8 cellular contexts compared by ENCODE assay signal in the genomic region with DNA sequence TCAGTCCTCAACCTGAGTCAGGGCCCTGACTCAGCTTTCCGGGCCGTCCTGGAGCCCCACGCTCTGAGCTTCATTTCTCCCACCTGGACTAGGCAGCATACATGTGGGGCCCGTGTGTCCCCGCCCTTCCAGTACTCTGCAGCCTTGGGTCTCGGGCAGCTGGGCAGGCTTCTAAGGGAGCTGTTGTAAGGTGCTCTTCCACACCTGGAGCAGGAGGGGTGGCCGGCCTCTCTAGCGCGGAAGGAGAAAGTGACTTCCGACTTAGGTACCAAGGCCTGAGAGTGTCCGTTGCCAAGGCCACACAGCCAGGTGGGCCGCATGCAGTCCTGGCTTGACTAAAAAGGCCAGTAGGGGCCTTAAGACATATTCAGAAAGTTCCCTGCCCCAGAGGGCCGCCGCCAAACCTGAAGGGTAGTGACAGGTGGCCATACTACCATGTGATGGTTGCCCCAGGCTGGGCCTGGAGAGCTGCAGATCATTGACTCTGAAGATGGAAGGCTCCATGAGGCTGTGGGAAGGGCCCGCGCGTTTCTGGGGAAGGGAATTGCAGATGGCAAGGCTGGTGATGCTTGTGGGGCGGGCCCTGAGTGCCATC. TPM values are rescaled to one million over a fixed set of nuclear protein-coding genes. Genes with fewer than 3 reads are reported as not detected.
DNase-seq lines count a peak whose midpoint lies in the region; ATAC-seq, FAIRE-seq and TF ChIP-seq lines count a peak whose summit lies in the region.

No MANE protein-coding gene starts in this region.

- H3K23ac ChIP-seq in H1 (ENCODE audit: insufficient read length), result no peak overlapping the region

- H3K9me3 Mint-ChIP-seq in activated T-cell treated with anti-CD3 and anti-CD28 coated beads, Interleukin-2, amount 50 U/mL, for 4 hours, result no peaks in the 10 kb centered on the region

- WGBS in HUES64, result 66% methylated on average over 18 of the region's 18 CpGs
- 69% methylated on average over 18 of the region's 18 CpGs; no CpG with 5 or more reads in 1 of the 2 experiments for WGBS in H1 (ENCODE audit: extremely low coverage in 1 of 2, insufficient coverage in 1 of 2, insufficient read length in 1 of 2, insufficient replicate concordance in 2 of 2, low coverage in 1 of 2, low lambda C conversion rate in 2 of 2, missing lambda C conversion rate in 1 of 2), 2 experiments

- H3K4me1 ChIP-seq in HUES64 (ENCODE audit: insufficient read depth, low read length) (peaks cover 22% of the 10 kb centered on the region), H1 (replicated peaks in 1 of 4; ENCODE audit: control insufficient read depth in 3 of 4, insufficient read depth in 4 of 4, low read length in 3 of 4) (peaks cover 0 to 23% (median 18%) of the 10 kb centered on the region in 4 experiments; a peak in 6 of 7 replicates), skeletal muscle satellite cell (ENCODE audit: control insufficient read depth, insufficient read depth, low read length) (peaks cover 46% of the 10 kb centered on the region)

- TF ChIP-seq EP300 in H1 (IDR thresholded peaks at IDR 0.05; ENCODE audit: borderline replicate concordance in 1 of 2, low read depth in 2 of 2, low read length in 2 of 2), result no peak

- H3K4ac ChIP-seq in H1 (replicated peaks; ENCODE audit: insufficient read length, low read depth, low read length), result no peak overlapping the region

- H2BK15ac ChIP-seq in H1 (ENCODE audit: low read length), result no peak overlapping the region

- H3K27ac ChIP-seq in HUES64 (ENCODE audit: low read depth, low read length) (peak overlapping the region; percentile 47; the same call in 1 of the 2 replicates), H1 (ENCODE audit: low read depth, low read length) (no peak overlapping the region)

- peak overlapping the region; percentile 29; the same call in 1 of the 2 replicates for H4K8ac ChIP-seq in H1 (ENCODE audit: extremely low read depth, insufficient read depth, low read length)

- TF ChIP-seq POLR2A in H1 (IDR thresholded peaks at IDR 0.05; ENCODE audit: control extremely low read depth in 1 of 2, low read depth in 2 of 2, low read length in 2 of 2), result no peak

- TF ChIP-seq RAD21 in H1 (IDR thresholded peaks at IDR 0.05 in 1 of 2, conservative IDR thresholded peaks at IDR 0.05 in 1 of 2; ENCODE audit: low read depth in 2 of 2, low read length in 2 of 2), result no peak

- ATAC-seq in activated T-cell treated with anti-CD3 and anti-CD28 coated beads, Interleukin-2, amount 50 U/mL, for 4 hours, result peak; percentile 10 to 21

- no peak overlapping the region; the same call in 1 of the 2 replicates for H3K18ac ChIP-seq in H1 (ENCODE audit: extremely low read depth, low read length)

- H4K91ac ChIP-seq in H1 (replicated peaks; ENCODE audit: insufficient read length, low read length), result no peak overlapping the region

- H3K36me3 ChIP-seq in HUES64 (ENCODE audit: insufficient read depth, low read length), result peaks cover 35% of the 10 kb centered on the region
- H3K36me3 ChIP-seq in H1 (ENCODE audit: control insufficient read depth in 2 of 4, insufficient read depth in 4 of 4, low read length in 3 of 4), result peaks cover 15 to 24% (median 18%) of the 10 kb centered on the region in 4 experiments; a peak in 7 of 8 replicates
- H3K36me3 ChIP-seq in skeletal muscle satellite cell (ENCODE audit: insufficient read depth, low read length), result peaks cover 47% of the 10 kb centered on the region

- no peak for DNase-seq in activated T-cell treated with anti-CD3 and anti-CD28 coated beads, Interleukin-2, amount 50 U/mL, for 4 hours
- DNase-seq in activated T-cell treated with anti-CD3 and anti-CD28 coated beads, Interleukin-2, amount 50 U/mL, for 48 hours, result no peak
- DNase-seq in H1 (ENCODE audit: low read depth in 1 of 2, low spot score in 2 of 2), result no peak
- no peak for DNase-seq in SKM-1 (lab: John Stamatoyannopoulos, UW; ENCODE audit: unreplicated experiment)
- DNase-seq in frontal cortex (ENCODE audit: low spot score in 2 of 2), result no peak
- DNase-seq in DMS 273 treated with DMSO at 0.1 percent for 48 hours (lab: John Stamatoyannopoulos, UW), result no peak

- no peak overlapping the region for H4K5ac ChIP-seq in H1 (ENCODE audit: insufficient read length, low read depth, low read length)

- H3K4me3 Mint-ChIP-seq in activated T-cell treated with anti-CD3 and anti-CD28 coated beads, Interleukin-2, amount 50 U/mL, for 4 hours, result peak overlapping the region; percentile 53

- H3K4me1 Mint-ChIP-seq in activated T-cell treated with anti-CD3 and anti-CD28 coated beads, Interleukin-2, amount 50 U/mL, for 4 hours (ENCODE audit: low read depth), result peaks cover 5% of the 10 kb centered on the region

- POLR2A ChIA-PET in H1 (lab: Charles Lee; ENCODE audit: partially characterized antibody), result interaction anchor here (0.6 to 4.3 kb wide), 22 partner anchors 9 to 71 kb away, joined by 3 to 35 read pairs (median 4); partner anchors contain the start of genes GNAI2, HYAL2, IFRD2 and LSMEM2

- 0 out of 2 replicates have a peak overlapping the region, but pooled peaks have one; percentile 2 for H3K4me3 ChIP-seq in HUES64 (ENCODE audit: low read length)
- peak overlapping the region in 1 of 4 experiments; percentile 60; a peak in 2 of 8 replicates for H3K4me3 ChIP-seq in H1 (ENCODE audit: extremely low read depth in 1 of 4, insufficient read depth in 2 of 4, low read depth in 3 of 4, low read length in 4 of 4)
- peak overlapping the region; percentile 42 for H3K4me3 ChIP-seq in skeletal muscle satellite cell (ENCODE audit: low read length)

- FAIRE-seq in H1 (lab: Jason Lieb, UNC) (no peak), frontal cortex (lab: Jason Lieb, UNC) (no peak)

- H2BK120ac ChIP-seq in H1 (replicated peaks; ENCODE audit: low read depth, low read length), result no peak overlapping the region

- H3K27me3 Mint-ChIP-seq in activated T-cell treated with anti-CD3 and anti-CD28 coated beads, Interleukin-2, amount 50 U/mL, for 4 hours (ENCODE audit: low read depth), result no peaks in the 10 kb centered on the region

- no peak overlapping the region for H2BK5ac ChIP-seq in H1 (ENCODE audit: low read depth, low read length)

- H3K27me3 ChIP-seq in HUES64 (ENCODE audit: insufficient read depth, low read length) (no peaks in the 10 kb centered on the region), H1 (replicated peaks in 1 of 4; ENCODE audit: control insufficient read depth in 3 of 4, extremely low read depth in 1 of 4, insufficient read depth in 3 of 4, low read length in 3 of 4) (no peaks in the 10 kb centered on the region), skeletal muscle satellite cell (ENCODE audit: control insufficient read depth, insufficient read depth, low read length) (no peaks in the 10 kb centered on the region)

- H2BK12ac ChIP-seq in H1 (ENCODE audit: low read depth, low read length), result no peak overlapping the region

- H3K9me3 ChIP-seq in HUES64 (ENCODE audit: insufficient read depth, low read depth, low read length) (no peaks in the 10 kb centered on the region), H1 (ENCODE audit: insufficient read depth in 2 of 2, low read depth in 1 of 2, low read length in 1 of 2) (no peaks in the 10 kb centered on the region), skeletal muscle satellite cell (replicated peaks; ENCODE audit: low read length) (no peaks in the 10 kb centered on the region)

- H4K20me1 ChIP-seq in H1 (replicated peaks in 1 of 2; ENCODE audit: control insufficient read depth in 1 of 2, insufficient read depth in 2 of 2, low read length in 2 of 2), result peaks cover 2 to 7% of the 10 kb centered on the region in 2 experiments

- H3K79me1 ChIP-seq in H1 (ENCODE audit: low read depth, low read length), result no peaks in the 10 kb centered on the region

- H2AFZ ChIP-seq in H1 (ENCODE audit: low read length), result no peak overlapping the region

- H3K23me2 ChIP-seq in H1 (ENCODE audit: low read depth, low read length), result peaks cover 2% of the 10 kb centered on the region; the same call in 1 of the 2 replicates

- H3K9ac ChIP-seq in HUES64 (ENCODE audit: low read depth, low read length) (no peak overlapping the region), H1 (replicated peaks in 1 of 4; ENCODE audit: extremely low read depth in 1 of 4, low read depth in 3 of 4, low read length in 3 of 4) (no peak overlapping the region), skeletal muscle satellite cell (ENCODE audit: low read depth, low read length) (peak overlapping the region; percentile 90)

- H2AK5ac ChIP-seq in H1 (ENCODE audit: low read depth, low read length), result no peak overlapping the region

- H3K4me2 ChIP-seq in H1 (ENCODE audit: insufficient read depth in 1 of 2, low read depth in 2 of 2, low read length in 2 of 2) (peak overlapping the region; percentile 40 to 73; a peak in 3 of 4 replicates), skeletal muscle satellite cell (ENCODE audit: low read length) (peak overlapping the region; percentile 67)

- H3K79me2 ChIP-seq in H1 (ENCODE audit: control insufficient read depth in 1 of 2, insufficient read depth in 2 of 2, low read length in 2 of 2), result no peaks in the 10 kb centered on the region

- H3K56ac ChIP-seq in H1 (replicated peaks; ENCODE audit: insufficient read length, low read depth, low read length), result no peak overlapping the region

- peaks cover 8% of the 10 kb centered on the region for H3K36me3 Mint-ChIP-seq in activated T-cell treated with anti-CD3 and anti-CD28 coated beads, Interleukin-2, amount 50 U/mL, for 4 hours (ENCODE audit: insufficient read depth)

- H2BK20ac ChIP-seq in H1 (ENCODE audit: low read length), result no peak overlapping the region

- no peak overlapping the region for H3K14ac ChIP-seq in H1 (ENCODE audit: insufficient read length)

- TF ChIP-seq CTCF in H1 (IDR thresholded peaks at IDR 0.05; ENCODE audit: control extremely low read depth in 1 of 3, insufficient read depth in 1 of 3, low read depth in 1 of 3, low read length in 3 of 3), result no peak

- CTCF ChIA-PET in H1 (lab: Charles Lee; ENCODE audit: partially characterized antibody), result interaction anchor here (0.9 to 53.5 kb wide), 11 partner anchors 10 to 142 kb away, joined by 3 to 2149 read pairs (median 13); partner anchors contain the start of genes GNAI2, GNAT1, IFRD2 and LSMEM2

RNA-seq across cellular contexts. Expression of gene SEMA3B, which starts 9.4 kb away (rescaled TPM):
- under 1 TPM; 0.35 to 0.55 (median 0.52) TPM for total RNA-seq in activated T-cell treated with anti-CD3 and anti-CD28 coated beads, Interleukin-2, amount 50 U/mL, for 4 hours
- 2.8 TPM for polyA plus RNA-seq in HUES64 (2013, experiment 1 of 2)
- 3.6 TPM for polyA plus RNA-seq in HUES64 (2013, experiment 2 of 2)
- total RNA-seq in H1 (2021; fragmentation: NEBNext Ultra II Directional; extraction: Animal tissue kit (Norgen Biotek cat#: 25700)), result 4.7 and 4.8 TPM in 2 replicates
- polyA plus RNA-seq in H1 (2011; rRNA removed), result 3.0 and 7.1 TPM in 2 replicates
- 7.4 TPM for polyA plus RNA-seq in H1 (2011; cell fraction: cytosol; rRNA removed)
- polyA plus RNA-seq in H1 (2011; cell fraction: nucleus; rRNA removed), result 37.5 TPM
- 3.1 to 6.7 TPM (median 5.4 TPM) in 4 replicates for polyA plus RNA-seq in H1 (2012, experiment 1 of 2)
- polyA plus RNA-seq in H1 (2012, experiment 2 of 2), result 2.1 TPM
- 2.4 TPM for polyA plus RNA-seq in H1 (2013, experiment 1 of 2)
- polyA plus RNA-seq in H1 (2013, experiment 2 of 2), result 2.4 TPM
- 1.2 and 1.4 TPM in 2 replicates for polyA minus RNA-seq in H1 (2011; rRNA and poly(A)+ RNA removed)
- 9.0 TPM for polyA minus RNA-seq in H1 (2011; cell fraction: cytosol; rRNA and poly(A)+ RNA removed)
- 6.6 TPM for polyA minus RNA-seq in H1 (2011; cell fraction: nucleus; rRNA and poly(A)+ RNA removed)
- total RNA-seq in skeletal muscle satellite cell (2012; rRNA removed), result 0.51 and 1.5 TPM in 2 replicates
- total RNA-seq in frontal cortex, result 2.4 TPM

RNA-seq across cellular contexts. Expression of gene LSMEM2, which starts 19.4 kb away (rescaled TPM):
- under 1 TPM in 1 of 3 donors, not detected in 2; 0.13 TPM for total RNA-seq in activated T-cell treated with anti-CD3 and anti-CD28 coated beads, Interleukin-2, amount 50 U/mL, for 4 hours
- polyA plus RNA-seq in HUES64 (2013, experiment 1 of 2), result not detected
- polyA plus RNA-seq in HUES64 (2013, experiment 2 of 2), result 0.19 TPM
- 0.57 and 0.58 TPM in 2 replicates for total RNA-seq in H1 (2021; fragmentation: NEBNext Ultra II Directional; extraction: Animal tissue kit (Norgen Biotek cat#: 25700))
- 0.68 and 0.94 TPM in 2 replicates for polyA plus RNA-seq in H1 (2011; rRNA removed)
- polyA plus RNA-seq in H1 (2011; cell fraction: cytosol; rRNA removed), result 0.74 TPM
- polyA plus RNA-seq in H1 (2011; cell fraction: nucleus; rRNA removed), result 1.1 TPM
- 0.37 to 0.74 TPM (median 0.57 TPM) in 4 replicates for polyA plus RNA-seq in H1 (2012, experiment 1 of 2)
- polyA plus RNA-seq in H1 (2012, experiment 2 of 2), result 0.38 TPM
- polyA plus RNA-seq in H1 (2013, experiment 1 of 2), result 0.20 TPM
- 0.15 TPM for polyA plus RNA-seq in H1 (2013, experiment 2 of 2)
- polyA minus RNA-seq in H1 (2011; rRNA and poly(A)+ RNA removed), result 0.63 and 0.69 TPM in 2 replicates
- polyA minus RNA-seq in H1 (2011; cell fraction: cytosol; rRNA and poly(A)+ RNA removed), result not detected
- polyA minus RNA-seq in H1 (2011; cell fraction: nucleus; rRNA and poly(A)+ RNA removed), result not detected
- total RNA-seq in skeletal muscle satellite cell (2012; rRNA removed), result 0.87 TPM in 1 of 2 replicates, not detected in the other
- 0.82 TPM for total RNA-seq in frontal cortex

RNA-seq across cellular contexts. Expression of gene GNAI2, which starts 23.5 kb away (rescaled TPM):
- 100 to 1,000 TPM; 160 to 175 (median 172) TPM for total RNA-seq in activated T-cell treated with anti-CD3 and anti-CD28 coated beads, Interleukin-2, amount 50 U/mL, for 4 hours
- polyA plus RNA-seq in HUES64 (2013, experiment 1 of 2), result 197 TPM
- polyA plus RNA-seq in HUES64 (2013, experiment 2 of 2), result 225 TPM
- 168 and 169 TPM in 2 replicates for total RNA-seq in H1 (2021; fragmentation: NEBNext Ultra II Directional; extraction: Animal tissue kit (Norgen Biotek cat#: 25700))
- polyA plus RNA-seq in H1 (2011; rRNA removed), result 516 and 539 TPM in 2 replicates
- polyA plus RNA-seq in H1 (2011; cell fraction: cytosol; rRNA removed), result 378 TPM
- polyA plus RNA-seq in H1 (2011; cell fraction: nucleus; rRNA removed), result 319 TPM
- polyA plus RNA-seq in H1 (2012, experiment 1 of 2), result 135 to 260 TPM (median 228 TPM) in 4 replicates
- 195 TPM for polyA plus RNA-seq in H1 (2012, experiment 2 of 2)
- 215 TPM for polyA plus RNA-seq in H1 (2013, experiment 1 of 2)
- polyA plus RNA-seq in H1 (2013, experiment 2 of 2), result 242 TPM
- 310 and 337 TPM in 2 replicates for polyA minus RNA-seq in H1 (2011; rRNA and poly(A)+ RNA removed)
- 106 TPM for polyA minus RNA-seq in H1 (2011; cell fraction: cytosol; rRNA and poly(A)+ RNA removed)
- 98.5 TPM for polyA minus RNA-seq in H1 (2011; cell fraction: nucleus; rRNA and poly(A)+ RNA removed)
- 223 and 229 TPM in 2 replicates for total RNA-seq in skeletal muscle satellite cell (2012; rRNA removed)
- total RNA-seq in frontal cortex, result 97.0 TPM

RNA-seq across cellular contexts. Expression of gene IFRD2, which starts 32.7 kb away (rescaled TPM):
- 100 to 1,000 TPM; 339 to 366 (median 341) TPM for total RNA-seq in activated T-cell treated with anti-CD3 and anti-CD28 coated beads, Interleukin-2, amount 50 U/mL, for 4 hours
- polyA plus RNA-seq in HUES64 (2013, experiment 1 of 2), result 67.8 TPM
- polyA plus RNA-seq in HUES64 (2013, experiment 2 of 2), result 54.2 TPM
- 88.8 and 97.8 TPM in 2 replicates for total RNA-seq in H1 (2021; fragmentation: NEBNext Ultra II Directional; extraction: Animal tissue kit (Norgen Biotek cat#: 25700))
- 76.7 and 123 TPM in 2 replicates for polyA plus RNA-seq in H1 (2011; rRNA removed)
- polyA plus RNA-seq in H1 (2011; cell fraction: cytosol; rRNA removed), result 76.7 TPM
- 310 TPM for polyA plus RNA-seq in H1 (2011; cell fraction: nucleus; rRNA removed)
- 72.6 to 93.2 TPM (median 89.6 TPM) in 4 replicates for polyA plus RNA-seq in H1 (2012, experiment 1 of 2)
- polyA plus RNA-seq in H1 (2012, experiment 2 of 2), result 133 TPM
- 61.4 TPM for polyA plus RNA-seq in H1 (2013, experiment 1 of 2)
- 54.6 TPM for polyA plus RNA-seq in H1 (2013, experiment 2 of 2)
- 47.8 and 50.1 TPM in 2 replicates for polyA minus RNA-seq in H1 (2011; rRNA and poly(A)+ RNA removed)
- 33.3 TPM for polyA minus RNA-seq in H1 (2011; cell fraction: cytosol; rRNA and poly(A)+ RNA removed)
- polyA minus RNA-seq in H1 (2011; cell fraction: nucleus; rRNA and poly(A)+ RNA removed), result 86.7 TPM
- 135 and 160 TPM in 2 replicates for total RNA-seq in skeletal muscle satellite cell (2012; rRNA removed)
- total RNA-seq in frontal cortex, result 17.9 TPM

RNA-seq across cellular contexts. Expression of gene HYAL3, which starts 39.7 kb away (rescaled TPM):
- 10 to 100 TPM in 1 of 3 donors, 1 to 10 TPM in 2; 4.9 to 10.3 (median 7.2) TPM for total RNA-seq in activated T-cell treated with anti-CD3 and anti-CD28 coated beads, Interleukin-2, amount 50 U/mL, for 4 hours
- 3.6 TPM for polyA plus RNA-seq in HUES64 (2013, experiment 1 of 2)
- 3.4 TPM for polyA plus RNA-seq in HUES64 (2013, experiment 2 of 2)
- 3.2 and 4.9 TPM in 2 replicates for total RNA-seq in H1 (2021; fragmentation: NEBNext Ultra II Directional; extraction: Animal tissue kit (Norgen Biotek cat#: 25700))
- polyA plus RNA-seq in H1 (2011; rRNA removed), result 12.2 and 13.0 TPM in 2 replicates
- polyA plus RNA-seq in H1 (2011; cell fraction: cytosol; rRNA removed), result 7.5 TPM
- polyA plus RNA-seq in H1 (2011; cell fraction: nucleus; rRNA removed), result 9.4 TPM
- polyA plus RNA-seq in H1 (2012, experiment 1 of 2), result 3.3 to 4.6 TPM (median 4.3 TPM) in 4 replicates
- polyA plus RNA-seq in H1 (2012, experiment 2 of 2), result 6.7 TPM
- 3.5 TPM for polyA plus RNA-seq in H1 (2013, experiment 1 of 2)
- 3.8 TPM for polyA plus RNA-seq in H1 (2013, experiment 2 of 2)
- 2.1 and 6.2 TPM in 2 replicates for polyA minus RNA-seq in H1 (2011; rRNA and poly(A)+ RNA removed)
- 5.6 TPM for polyA minus RNA-seq in H1 (2011; cell fraction: cytosol; rRNA and poly(A)+ RNA removed)
- polyA minus RNA-seq in H1 (2011; cell fraction: nucleus; rRNA and poly(A)+ RNA removed), result 5.2 TPM
- 5.1 and 8.5 TPM in 2 replicates for total RNA-seq in skeletal muscle satellite cell (2012; rRNA removed)
- 3.7 TPM for total RNA-seq in frontal cortex
